ENCODE assay signal across 29 cellular contexts in genomic region chr10:70391654-70392053, GRCh38. TPM values are rescaled to one million over a fixed set of nuclear protein-coding genes. Genes with fewer than 3 reads are reported as not detected.
"Had no signal": no experiment of that assay in that cellular context is flagged by ENCODE, and none has a peak within 500 bp of the region (broad histone marks: within the 10 kb centered on the region; RNA-seq: fewer than 3 reads in every experiment).

No MANE protein-coding gene starts in this region.

- H3K9me3 ChIP-seq: esophagus squamous epithelium, gastroesophageal sphincter, mucosa of descending colon, pancreas, psoas muscle, sigmoid colon, testis, tibial nerve had no signal

- H3K27me3 ChIP-seq: esophagus squamous epithelium, gastroesophageal sphincter, pancreas, sigmoid colon, testis, tibial nerve had no signal

- H3K36me3 Mint-ChIP-seq: naive thymus-derived CD8-positive, alpha-beta T cell; stimulated activated naive B cell treated with anti-CD40 and anti-IgM and Interleukin-4, amounts not matched to agents 10 μg/mL and 1 μg/mL and 100 μg/mL, for 72 hours had no signal

- H3K9me3 Mint-ChIP-seq: dendritic cell treated with granulocyte-macrophage colony-stimulating factor and Interleukin-4, amounts not matched to agents 40 ng/mL and 50 ng/mL, for 4 days; effector memory CD8-positive, alpha-beta T cell; naive thymus-derived CD8-positive, alpha-beta T cell; stimulated activated naive B cell treated with anti-CD40 and anti-IgM and Interleukin-4, amounts not matched to agents 10 μg/mL and 1 μg/mL and 100 μg/mL, for 72 hours; stimulated activated naive CD8-positive, alpha-beta T cell treated with anti-CD3 and anti-CD28 coated beads, Interleukin-15, amount 100 ng/mL, for 72 hours had no signal

- H3K4me3 Mint-ChIP-seq: dendritic cell treated with granulocyte-macrophage colony-stimulating factor and Interleukin-4, amounts not matched to agents 40 ng/mL and 50 ng/mL, for 4 days; effector memory CD8-positive, alpha-beta T cell; naive thymus-derived CD8-positive, alpha-beta T cell; stimulated activated naive B cell treated with anti-CD40 and anti-IgM and Interleukin-4, amounts not matched to agents 10 μg/mL and 1 μg/mL and 100 μg/mL, for 72 hours; stimulated activated naive CD8-positive, alpha-beta T cell treated with anti-CD3 and anti-CD28 coated beads, Interleukin-15, amount 100 ng/mL, for 72 hours had no signal

- DNase-seq: cerebellar nuclear complex; effector memory CD8-positive, alpha-beta T cell; esophagus squamous epithelium; foreskin fibroblast; glutamatergic neuron; kidney; left colon; mammary epithelial cell; mucosa of descending colon; naive thymus-derived CD8-positive, alpha-beta T cell; psoas muscle; retina; stimulated activated CD4-positive, alpha-beta T cell treated with anti-CD3 and anti-CD28 coated beads, Interleukin-2, amount 100 ng/mL, for 24 hours; stimulated activated CD4-positive, alpha-beta T cell treated with anti-CD3 and anti-CD28 coated beads, Interleukin-4, amount 100 ng/mL, for 4 hours; stimulated activated naive B cell treated with anti-CD40 and anti-IgM and Interleukin-4, amounts not matched to agents 10 μg/mL and 1 μg/mL and 100 μg/mL, for 72 hours; stimulated activated naive CD8-positive, alpha-beta T cell treated with anti-CD3 and anti-CD28 coated beads, Interleukin-15, amount 100 ng/mL, for 72 hours; testis had no signal

- H3K4me3 ChIP-seq: esophagus squamous epithelium, gastroesophageal sphincter, mucosa of descending colon, pancreas, psoas muscle, sigmoid colon, skin epidermis, testis, tibial nerve had no signal

- FAIRE-seq: colon, kidney, pancreas had no signal

- H3K4me1 ChIP-seq: gastroesophageal sphincter, sigmoid colon had no signal

- ATAC-seq: effector memory CD8-positive, alpha-beta T cell; gastroesophageal sphincter; left colon; mucosa of descending colon; naive thymus-derived CD8-positive, alpha-beta T cell; psoas muscle; stimulated activated naive B cell treated with anti-CD40 and anti-IgM and Interleukin-4, amounts not matched to agents 10 μg/mL and 1 μg/mL and 100 μg/mL, for 72 hours; stimulated activated naive CD8-positive, alpha-beta T cell treated with anti-CD3 and anti-CD28 coated beads, Interleukin-15, amount 100 ng/mL, for 72 hours had no signal

- H3K27ac Mint-ChIP-seq: dendritic cell treated with granulocyte-macrophage colony-stimulating factor and Interleukin-4, amounts not matched to agents 40 ng/mL and 50 ng/mL, for 4 days; effector memory CD8-positive, alpha-beta T cell; stimulated activated naive B cell treated with anti-CD40 and anti-IgM and Interleukin-4, amounts not matched to agents 10 μg/mL and 1 μg/mL and 100 μg/mL, for 72 hours; stimulated activated naive CD8-positive, alpha-beta T cell treated with anti-CD3 and anti-CD28 coated beads, Interleukin-15, amount 100 ng/mL, for 72 hours had no signal

- H3K27ac ChIP-seq: esophagus squamous epithelium, gastroesophageal sphincter, psoas muscle, sigmoid colon, skin epidermis, testis, tibial nerve had no signal

- H3K36me3 ChIP-seq: esophagus squamous epithelium, gastroesophageal sphincter, pancreas, sigmoid colon, tibial nerve had no signal

RNA-seq across cellular contexts. Expression of gene NODAL, which starts 49.8 kb away (rescaled TPM):
- total RNA-seq: epithelial cell of proximal tubule; esophagus squamous epithelium; kidney; left colon; lower leg skin; mucosa of descending colon; naive thymus-derived CD8-positive, alpha-beta T cell; pancreas; psoas muscle; sigmoid colon; subcutaneous adipose tissue; tibial nerve; urinary bladder had no signal
- polyA plus RNA-seq: naive thymus-derived CD8-positive, alpha-beta T cell; neural cell; pancreas; sigmoid colon; urinary bladder had no signal
